ENCODE assay signal across 8 cellular contexts in genomic region chr12:122834229-122834920, GRCh38. TPM values are rescaled to one million over a fixed set of nuclear protein-coding genes. Genes with fewer than 3 reads are reported as not detected.
DNase-seq lines count a peak whose midpoint lies in the region; ATAC-seq and TF ChIP-seq lines count a peak whose summit lies in the region.

No MANE protein-coding gene starts in this region.

- no peak for TF ChIP-seq EP300 in sigmoid colon (IDR thresholded peaks at IDR 0.05)

- POLR2A ChIA-PET in BJ (lab: Charles Lee), result interaction anchor here (0.7 kb wide), 1 partner anchor 317 kb away, joined by 5 read pairs; the partner anchor contains the start of gene PITPNM2

- WGBS in sigmoid colon, 2 donors, result 1 to 4% methylated on average over 18 of the region's 18 CpGs

- H3K36me3 ChIP-seq in BJ (ENCODE audit: control insufficient read depth, insufficient read depth, low read length) (no peaks in the 10 kb centered on the region), Peyer's patch (no peaks in the 10 kb centered on the region), sigmoid colon (no peaks in the 10 kb centered on the region)

- H3K27ac ChIP-seq in Peyer's patch (peak overlapping the region; percentile 88 to 97 (median 94)), sigmoid colon (peak overlapping the region; percentile 24 to 72 (median 40))

- H3K4me3 Mint-ChIP-seq in central memory CD8-positive, alpha-beta T cell, result peak overlapping the region; percentile 93

- intact Hi-C loops in sigmoid colon (cut with DNase I), result no loop called here

- peak; percentile 63 to 76 for TF ChIP-seq POLR2A in Peyer's patch (IDR thresholded peaks at IDR 0.05)
- no peak for TF ChIP-seq POLR2A in sigmoid colon (IDR thresholded peaks at IDR 0.05)

- H3K9me3 ChIP-seq in Peyer's patch, result no peaks in the 10 kb centered on the region
- H3K9me3 ChIP-seq in iPS-18c (ENCODE audit: control insufficient read depth, insufficient read depth, low read length), result no peaks in the 10 kb centered on the region
- H3K9me3 ChIP-seq in sigmoid colon, result no peaks in the 10 kb centered on the region

- peaks cover 8% of the 10 kb centered on the region for H3K36me3 Mint-ChIP-seq in central memory CD8-positive, alpha-beta T cell (ENCODE audit: insufficient read depth)

- TF ChIP-seq CTCF in BJ (IDR thresholded peaks at IDR 0.05; ENCODE audit: insufficient read depth, low read depth, low read length), result peak; percentile 30; the same call in 1 of the 2 replicates
- peak in 4 of 6 experiments; percentile 10 to 58 (median 50) for TF ChIP-seq CTCF in Peyer's patch (IDR thresholded peaks at IDR 0.05)
- peak in 1 of 4 experiments; percentile 40 for TF ChIP-seq CTCF in sigmoid colon (IDR thresholded peaks at IDR 0.05)

- H3K27me3 ChIP-seq in BJ (ENCODE audit: control insufficient read depth, insufficient read depth, low read length), result no peaks in the 10 kb centered on the region
- H3K27me3 ChIP-seq in Peyer's patch, result no peaks in the 10 kb centered on the region
- H3K27me3 ChIP-seq in sigmoid colon, result no peaks in the 10 kb centered on the region

- CTCF ChIA-PET in BJ (lab: Yijun Ruan, JAX), result interaction anchor here (0.6 to 3.3 kb wide), 4 partner anchors 8 to 132 kb away, joined by 3 to 21 read pairs (median 4); partner anchors contain the start of gene ABCB9

- H3K9me3 Mint-ChIP-seq in central memory CD8-positive, alpha-beta T cell, result no peaks in the 10 kb centered on the region

- no peak for ATAC-seq in central memory CD8-positive, alpha-beta T cell (replicated peaks; ENCODE audit: extremely low read depth, poor library complexity, severe bottlenecking)
- no peak for ATAC-seq in GM19455 (IDR thresholded peaks at IDR 0.05; ENCODE audit: unreplicated experiment)

- peak overlapping the region; percentile 89 for H3K27ac Mint-ChIP-seq in central memory CD8-positive, alpha-beta T cell (ENCODE audit: low read depth)

- H3K4me1 ChIP-seq in Peyer's patch, result peaks cover 0 to 27% (median 6%) of the 10 kb centered on the region in 4 donors
- peaks cover 0 to 18% (median 11%) of the 10 kb centered on the region in 4 donors for H3K4me1 ChIP-seq in sigmoid colon

- no peak for DNase-seq in BJ (ENCODE audit: low read depth)
- peak; percentile 70 for DNase-seq in HT1080 (ENCODE audit: low read depth)
- DNase-seq in Peyer's patch, result peak in 2 of 3 donors; percentile 53 to 82
- DNase-seq in central memory CD8-positive, alpha-beta T cell (ENCODE audit: low spot score in 2 of 2), result no peak
- no peak for DNase-seq in sigmoid colon
- DNase-seq in T-helper 9 cell, result no peak

- H3K4me3 ChIP-seq in BJ (ENCODE audit: low read depth, low read length) (peak overlapping the region; percentile 68), Peyer's patch (peak overlapping the region; percentile 69 to 99 (median 94)), iPS-18c (ENCODE audit: insufficient read depth, low read depth, low read length) (peak overlapping the region; percentile 50), sigmoid colon (peak overlapping the region; percentile 27 to 74 (median 73))

- peaks cover 44% of the 10 kb centered on the region for H3K4me1 Mint-ChIP-seq in central memory CD8-positive, alpha-beta T cell

- no peaks in the 10 kb centered on the region for H3K27me3 Mint-ChIP-seq in central memory CD8-positive, alpha-beta T cell

RNA-seq across cellular contexts. Expression of gene HIP1R, which starts 0.9 kb away (rescaled TPM):
- 5.7 and 12.8 TPM in 2 replicates for polyA plus RNA-seq in BJ (2011; rRNA removed)
- 8.9 and 9.4 TPM in 2 replicates for polyA minus RNA-seq in BJ (2011; rRNA and poly(A)+ RNA removed)
- total RNA-seq in HT1080 (2014; rRNA removed; shearing (Covaris generic)), result 30.1 and 46.1 TPM in 2 replicates
- 18.1 and 19.7 TPM in 2 replicates for polyA plus RNA-seq in HT1080 (2015; cell fraction: cytosol; rRNA removed)
- polyA plus RNA-seq in HT1080 (2015; cell fraction: nucleus; rRNA removed), result 106 and 111 TPM in 2 replicates
- 100 to 1,000 TPM; 208 to 265 (median 238) TPM for total RNA-seq in Peyer's patch
- total RNA-seq in sigmoid colon, result 10 to 100 TPM in 1 of 4 donors, 1 to 10 TPM in 3; 4.2 to 15.2 (median 5.5) TPM
- 10 to 100 TPM; 21.5 to 77.4 (median 24.6) TPM for polyA plus RNA-seq in sigmoid colon

Comparison
In these comparisons a context has a peak if more than half of its experiments do, and no peak if none do; other contexts are left out.
1. DNase-seq: peak in HT1080 (single experiment) and Peyer's patch (2 of 3); none in BJ (single experiment), central memory CD8-positive, alpha-beta T cell (0 of 2), sigmoid colon (single experiment) and T-helper 9 cell (single experiment).
2. POLR2A ChIP-seq: peak in Peyer's patch (2 of 2); none in sigmoid colon (0 of 2).
3. Peak in every context shown above with its lines, with median percentiles within 50 percentile points of each other: H3K4me3 ChIP-seq.